26 cellular contexts compared by ENCODE assay signal in the genomic region with DNA sequence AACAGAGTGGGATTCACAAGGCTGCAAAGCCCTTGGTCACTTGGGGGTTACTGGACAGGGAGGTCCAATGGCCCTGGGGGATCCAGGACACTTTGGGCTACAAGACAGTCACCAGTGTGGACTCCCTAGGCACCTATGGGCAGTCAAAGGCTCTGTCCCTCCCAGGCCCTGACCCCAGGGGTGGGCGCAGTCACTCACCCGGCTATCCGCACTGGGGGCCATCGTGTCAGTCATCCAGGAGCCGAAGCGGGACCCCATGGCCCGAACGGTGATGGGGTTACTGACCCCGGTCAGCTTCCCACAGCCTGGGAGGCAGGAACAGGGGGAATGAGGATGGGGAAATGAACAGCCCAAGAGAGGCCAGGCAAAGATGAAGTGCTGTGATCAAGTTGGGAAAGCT. TPM values are rescaled to one million over a fixed set of nuclear protein-coding genes. Genes with fewer than 3 reads are reported as not detected.
DNase-seq lines count a peak whose midpoint lies in the region; ATAC-seq and TF ChIP-seq lines count a peak whose summit lies in the region.
"Had no signal": no experiment of that assay in that cellular context is flagged by ENCODE, and none has a peak within 500 bp of the region (broad histone marks: within the 10 kb centered on the region; RNA-seq: fewer than 3 reads in every experiment).

No MANE protein-coding gene starts in this region.

- peak overlapping the region; percentile 68 for H3K27ac ChIP-seq in effector memory CD4-positive, alpha-beta T cell (ENCODE audit: insufficient read depth, low read length, poor library complexity, severe bottlenecking)
- H3K27ac ChIP-seq: BLaER1 treated with 17β-estradiol and CSF1 and Interleukin-3, amounts not matched to agents 10 nM and 100 nM; parathyroid adenoma; suprapubic skin; upper lobe of right lung; VCaP had no signal

- H3K4me3 Mint-ChIP-seq in activated CD8-positive, alpha-beta T cell treated with anti-CD3 and anti-CD28 coated beads for 36 hours = no peak overlapping the region

- no peaks in the 10 kb centered on the region for H3K9me3 Mint-ChIP-seq in activated CD8-positive, alpha-beta T cell treated with anti-CD3 and anti-CD28 coated beads for 36 hours

- H3K4me1 ChIP-seq in effector memory CD4-positive, alpha-beta T cell (ENCODE audit: control insufficient read depth, insufficient read depth, low read length, poor library complexity, severe bottlenecking) = peaks cover 36% of the 10 kb centered on the region
- H3K4me1 ChIP-seq: parathyroid adenoma, suprapubic skin, upper lobe of right lung had no signal

- no peaks in the 10 kb centered on the region for H3K27me3 ChIP-seq in effector memory CD4-positive, alpha-beta T cell (replicated peaks; ENCODE audit: control insufficient read depth, insufficient read depth, low read length, poor library complexity, severe bottlenecking)
- no peaks in the 10 kb centered on the region for H3K27me3 ChIP-seq in MG63
- H3K27me3 ChIP-seq: BLaER1 treated with 17β-estradiol and CSF1 and Interleukin-3, amounts not matched to agents 10 nM and 100 nM; suprapubic skin; upper lobe of right lung had no signal

- no peaks in the 10 kb centered on the region for H3K27me3 Mint-ChIP-seq in activated CD8-positive, alpha-beta T cell treated with anti-CD3 and anti-CD28 coated beads for 36 hours

- POLR2A ChIA-PET in activated CD8-positive, alpha-beta T cell treated with anti-CD3 and anti-CD28 coated beads for 36 hours (lab: Charles Lee) = no interaction called here

- H3K4me1 Mint-ChIP-seq in activated CD8-positive, alpha-beta T cell treated with anti-CD3 and anti-CD28 coated beads for 36 hours (ENCODE audit: low read depth) = peaks cover 59% of the 10 kb centered on the region

- H3K27ac Mint-ChIP-seq in activated CD8-positive, alpha-beta T cell treated with anti-CD3 and anti-CD28 coated beads for 36 hours = peak overlapping the region; percentile 77

- no peaks in the 10 kb centered on the region for H3K36me3 ChIP-seq in effector memory CD4-positive, alpha-beta T cell (ENCODE audit: control insufficient read depth, insufficient read depth, low read length)
- no peaks in the 10 kb centered on the region for H3K36me3 ChIP-seq in MG63
- H3K36me3 ChIP-seq: upper lobe of right lung had no signal

- H3K9me3 ChIP-seq in effector memory CD4-positive, alpha-beta T cell (ENCODE audit: control insufficient read depth, low read length) = no peaks in the 10 kb centered on the region
- no peaks in the 10 kb centered on the region for H3K9me3 ChIP-seq in MG63
- H3K9me3 ChIP-seq: BLaER1 treated with 17β-estradiol and CSF1 and Interleukin-3, amounts not matched to agents 10 nM and 100 nM; suprapubic skin; upper lobe of right lung had no signal

- H3K4me3 ChIP-seq in effector memory CD4-positive, alpha-beta T cell (ENCODE audit: insufficient read depth, low read depth, low read length, poor library complexity, severe bottlenecking) = peak overlapping the region; percentile 28
- no peak overlapping the region for H3K4me3 ChIP-seq in MG63
- H3K4me3 ChIP-seq: BLaER1 treated with 17β-estradiol and CSF1 and Interleukin-3, amounts not matched to agents 10 nM and 100 nM; suprapubic skin; upper lobe of right lung had no signal

- DNase-seq in Right ventricle myocardium superior = peak; percentile 13
- no peak for DNase-seq in left ventricle myocardium superior
- no peak for DNase-seq in activated CD8-positive, alpha-beta T cell treated with anti-CD3 and anti-CD28 coated beads for 36 hours
- DNase-seq in effector memory CD4-positive, alpha-beta T cell = no peak
- no peak for DNase-seq in NCI-H2081 (lab: John Stamatoyannopoulos, UW)
- DNase-seq in DMS79 (lab: John Stamatoyannopoulos, UW) = no peak
- DNase-seq in MG63 = no peak
- DNase-seq: activated CD8-positive, alpha-beta memory T cell treated with anti-CD3 and anti-CD28 coated beads, Interleukin-2, amount 50 U/mL, for 4 hours; activated effector memory CD4-positive, alpha-beta T cell treated with anti-CD3 and anti-CD28 coated beads, Interleukin-2, amount 50 U/mL, for 16 hours; anterior cingulate cortex; effector CD4-positive, alpha-beta T cell; hypothalamus; Kasumi-1; left colon; mammary epithelial cell; NCI-H1417 treated with DMSO at 0.1 percent for 48 hours; NCI-H345; retina; SHP77; stimulated activated naive CD4-positive, alpha-beta T cell treated with Interleukin-2 at 50 U/mL for 16 hours; T1000; upper lobe of right lung had no signal

- ATAC-seq in Right ventricle myocardium superior (ENCODE audit: poor library complexity) (no peak), left ventricle myocardium superior (no peak)
- no peak for ATAC-seq in activated CD8-positive, alpha-beta T cell treated with anti-CD3 and anti-CD28 coated beads for 36 hours
- ATAC-seq: left colon, upper lobe of right lung had no signal

- H3K36me3 Mint-ChIP-seq in activated CD8-positive, alpha-beta T cell treated with anti-CD3 and anti-CD28 coated beads for 36 hours (ENCODE audit: low read depth) = peaks cover 6% of the 10 kb centered on the region

- CTCF ChIA-PET in activated CD8-positive, alpha-beta T cell treated with anti-CD3 and anti-CD28 coated beads for 36 hours (lab: Charles Lee) = interaction anchor here (0.9 to 1.5 kb wide), 3 partner anchors 9 to 171 kb away, joined by 3 to 4 read pairs (median 4); no protein-coding TSS in a partner anchor

- intact Hi-C loops in Right ventricle myocardium superior (cut with DNase I) (no loop called here), left ventricle myocardium superior (cut with micrococcal nuclease) (no loop called here)
- intact Hi-C loops in activated CD8-positive, alpha-beta T cell treated with anti-CD3 and anti-CD28 coated beads for 36 hours (cut with micrococcal nuclease) = no loop called here

- TF ChIP-seq CTCF in activated CD8-positive, alpha-beta T cell treated with anti-CD3 and anti-CD28 coated beads for 36 hours (IDR thresholded peaks at IDR 0.05) = no peak

RNA-seq across cellular contexts. Expression of a gene that starts 21.5 kb away (rescaled TPM):
- total RNA-seq in Right ventricle myocardium superior (92.5 TPM), left ventricle myocardium superior (92.8 TPM)
- total RNA-seq in activated CD8-positive, alpha-beta T cell treated with anti-CD3 and anti-CD28 coated beads for 36 hours = 10 to 100 TPM; 79.9 to 81.4 TPM
- 218 and 273 TPM in 2 replicates for total RNA-seq in MG63 (2014; rRNA removed; shearing (Covaris generic); ENCODE audit: low replicate concordance)

RNA-seq across cellular contexts. Expression of a gene that starts 28.9 kb away (rescaled TPM):
- total RNA-seq in Right ventricle myocardium superior (595 TPM), left ventricle myocardium superior (580 TPM)
- 100 to 1,000 TPM; 313 to 321 TPM for total RNA-seq in activated CD8-positive, alpha-beta T cell treated with anti-CD3 and anti-CD28 coated beads for 36 hours
- 237 and 851 TPM in 2 replicates for total RNA-seq in MG63 (2014; rRNA removed; shearing (Covaris generic); ENCODE audit: low replicate concordance)

RNA-seq across cellular contexts. Expression of a gene that starts 37.7 kb away (rescaled TPM):
- total RNA-seq in Right ventricle myocardium superior = 10.0 TPM
- 11.2 TPM for total RNA-seq in left ventricle myocardium superior
- 10 to 100 TPM; 24.2 to 26.7 TPM for total RNA-seq in activated CD8-positive, alpha-beta T cell treated with anti-CD3 and anti-CD28 coated beads for 36 hours
- total RNA-seq in MG63 (2014; rRNA removed; shearing (Covaris generic); ENCODE audit: low replicate concordance) = 23.6 and 41.2 TPM in 2 replicates
